ENCODE assay signal across 40 cellular contexts in the genomic region with DNA sequence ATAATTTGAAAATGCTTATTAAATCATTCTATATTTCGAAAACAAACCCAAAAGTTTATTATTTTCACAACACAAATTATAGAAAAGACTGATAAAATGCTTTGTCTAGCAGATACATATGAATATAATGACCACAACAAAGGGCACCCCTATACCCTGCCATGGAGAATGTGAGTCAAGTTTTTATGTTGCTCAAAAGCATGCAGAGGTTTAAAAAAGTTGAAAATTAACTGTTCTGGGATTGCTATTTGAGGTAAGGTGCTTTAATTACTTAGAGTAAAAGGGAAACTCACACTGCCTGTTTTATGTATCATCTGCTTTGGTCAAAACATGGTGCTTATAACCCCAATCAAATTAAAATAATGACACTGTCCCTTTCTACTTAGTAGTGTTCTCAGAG. TPM values are rescaled to one million over a fixed set of nuclear protein-coding genes. Genes with fewer than 3 reads are reported as not detected.
"Had no signal": no experiment of that assay in that cellular context is flagged by ENCODE, and none has a peak within 500 bp of the region (broad histone marks: within the 10 kb centered on the region; RNA-seq: fewer than 3 reads in every experiment).

No MANE protein-coding gene starts in this region.

- H2AFZ ChIP-seq: PC-9 had no signal

- H3K36me3 ChIP-seq: brain microvascular endothelial cell had no signal

- H3K27ac ChIP-seq: brain microvascular endothelial cell, cardiac muscle cell, PC-9, RWPE1, WERI-Rb-1 had no signal

- DNase-seq: activated CD4-positive, alpha-beta memory T cell treated with anti-CD3 and anti-CD28 coated beads, Interleukin-2, amount 10 ng/mL, durations not matched to agents 7 days and 5 days; activated CD4-positive, alpha-beta T cell treated with anti-CD3 and anti-CD28 coated beads for 1 hour; activated CD4-positive, alpha-beta T cell treated with anti-CD3 and anti-CD28 coated beads for 48 hours; activated CD4-positive, CD25-positive, alpha-beta regulatory T cell; activated CD8-positive, alpha-beta memory T cell treated with anti-CD3 and anti-CD28 coated beads for 24 hours; activated CD8-positive, alpha-beta memory T cell treated with anti-CD3 and anti-CD28 coated beads, Interleukin-2, amount 10 ng/mL, durations not matched to agents 7 days and 5 days; activated CD8-positive, alpha-beta memory T cell treated with anti-CD3 and anti-CD28 coated beads, Interleukin-2, amount 50 U/mL, for 48 hours; activated effector memory CD4-positive, alpha-beta T cell treated with Interleukin-2 at 50 U/mL for 16 hours; activated naive CD4-positive, alpha-beta T cell treated with anti-CD3 and anti-CD28 coated beads, Interleukin-2, amount 10 ng/mL, durations not matched to agents 7 days and 5 days; activated naive CD8-positive, alpha-beta T cell treated with anti-CD3 and anti-CD28 coated beads for 36 hours; activated T-cell treated with anti-CD3 and anti-CD28 coated beads, Interleukin-2, amount 50 U/mL, for 48 hours; amniotic stem cell; aorta; brain microvascular endothelial cell; MM.1S; MV-4-11; NCI-H1092; NCI-H1436 treated with DMSO at 0.1 percent for 48 hours; NCI-H1694 treated with DMSO at 0.1 percent for 48 hours; NCI-H2029 treated with DMSO at 0.1 percent for 48 hours; NCI-H2107; NCI-H2171; NCI-H510A; NCI-H526; NCI-H748 treated with DMSO at 0.1 percent for 48 hours; NK-92 treated with Interleukin-12 subunit alpha and Interleukin-12 subunit beta, amount 100 ng/mL, for 24 hours; PC-9; SIG-M5; SW 1271; T-helper 1 cell; T1000; WERI-Rb-1 had no signal

- H3K4me3 ChIP-seq: cardiac muscle cell, PC-9 had no signal

- ATAC-seq: activated CD8-positive, alpha-beta memory T cell treated with anti-CD3 and anti-CD28 coated beads, Interleukin-2, amount 10 ng/mL, durations not matched to agents 7 days and 5 days; Right ventricle myocardium inferior; SK-N-SH treated with all-trans-retinoic acid at 6 μM for 48 hours had no signal

- FAIRE-seq: RCC 7860 had no signal

- H3K27me3 ChIP-seq: brain microvascular endothelial cell, cardiac muscle cell had no signal

- H3K4me2 ChIP-seq: PC-9 had no signal

RNA-seq across cellular contexts. Expression of a gene that starts 41.0 kb away (rescaled TPM):
- total RNA-seq: activated CD4-positive, alpha-beta memory T cell treated with anti-CD3 and anti-CD28 coated beads, Interleukin-2, amount 10 ng/mL, durations not matched to agents 7 days and 5 days; activated CD8-positive, alpha-beta memory T cell treated with anti-CD3 and anti-CD28 coated beads, Interleukin-2, amount 10 ng/mL, durations not matched to agents 7 days and 5 days; activated naive CD8-positive, alpha-beta T cell treated with anti-CD3 and anti-CD28 coated beads for 36 hours; aorta; cardiac muscle cell; chondrocyte; OCI-LY7; PC-9; Right ventricle myocardium inferior; T-helper 2 cell treated with Interferon-gamma antibody and Interleukin-4, amounts not matched to agents 100 ng/mL and 5 ng/mL, for 36 hours had no signal
